ENCODE assay signal across 9 cellular contexts in the genomic region with DNA sequence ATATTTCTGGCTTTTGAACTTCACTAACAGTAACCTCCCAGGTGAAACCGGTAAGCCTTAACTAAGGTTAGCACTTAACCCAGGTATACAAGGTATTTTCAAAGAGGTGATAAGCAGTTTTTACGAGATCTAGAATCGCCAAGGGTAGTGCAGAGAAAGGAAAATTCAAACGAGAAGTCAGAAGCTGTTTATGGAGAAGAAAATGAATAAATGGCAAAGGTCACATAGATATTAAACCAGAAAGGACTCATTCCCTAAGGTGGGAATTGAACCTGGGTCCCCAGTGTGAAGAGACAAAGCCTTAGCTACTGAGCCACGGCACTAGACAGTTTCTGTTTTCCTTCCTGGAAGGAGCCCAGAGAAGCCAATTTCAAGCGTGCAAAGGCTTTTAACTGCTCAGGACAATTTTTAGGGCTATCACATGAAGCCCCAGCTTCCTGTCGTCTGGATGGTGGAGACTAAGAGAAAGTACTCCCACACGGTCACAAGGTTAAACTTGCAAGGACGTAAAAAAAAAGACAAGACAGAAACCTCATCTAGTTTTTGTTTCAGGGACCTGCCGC. TPM values are rescaled to one million over a fixed set of nuclear protein-coding genes. Genes with fewer than 3 reads are reported as not detected.
DNase-seq lines count a peak whose midpoint lies in the region; ATAC-seq lines count a peak whose summit lies in the region.
"Had no signal": no experiment of that assay in that cellular context is flagged by ENCODE, and none has a peak within 500 bp of the region (broad histone marks: within the 10 kb centered on the region; RNA-seq: fewer than 3 reads in every experiment).

No MANE protein-coding gene starts in this region.

- H3K27ac Mint-ChIP-seq in activated T-helper 1 cell treated with anti-CD3 and anti-CD28 coated beads, Interleukin-12 subunit alpha, Interleukin-12 subunit beta, Interleukin-2, Interleukin-4 antibody, amounts not matched to agents 30 ng/mL and 10 ng/mL and 1 ng/mL, durations not matched to agents 14 hours and 24 hours and 36 hours = peak overlapping the region; percentile 81

- peak overlapping the region; percentile 59 for H3K4me3 Mint-ChIP-seq in activated T-helper 1 cell treated with anti-CD3 and anti-CD28 coated beads, Interleukin-12 subunit alpha, Interleukin-12 subunit beta, Interleukin-2, Interleukin-4 antibody, amounts not matched to agents 30 ng/mL and 10 ng/mL and 1 ng/mL, durations not matched to agents 14 hours and 24 hours and 36 hours

- intact Hi-C loops in activated T-helper 1 cell treated with anti-CD3 and anti-CD28 coated beads, Interleukin-12 subunit alpha, Interleukin-12 subunit beta, Interleukin-2, Interleukin-4 antibody, amounts not matched to agents 30 ng/mL and 10 ng/mL and 1 ng/mL, durations not matched to agents 14 hours and 24 hours and 36 hours (cut with micrococcal nuclease) = no loop called here

- peak; percentile 25 to 51 for DNase-seq in stimulated activated CD4-positive, alpha-beta T cell treated with anti-CD3 and anti-CD28 coated beads, Interleukin-12 subunit alpha, Interleukin-12 subunit beta, amount 100 ng/mL, for 24 hours (ENCODE audit: low read depth in 2 of 2)
- no peak for DNase-seq in stimulated activated CD4-positive, alpha-beta T cell treated with anti-CD3 and anti-CD28 coated beads, Interleukin-4, amount 100 ng/mL, for 1 hour
- peak; percentile 49 for DNase-seq in activated T-helper 1 cell treated with anti-CD3 and anti-CD28 coated beads, Interleukin-12 subunit alpha, Interleukin-12 subunit beta, Interleukin-2, Interleukin-4 antibody, amounts not matched to agents 30 ng/mL and 10 ng/mL and 1 ng/mL, durations not matched to agents 14 hours and 24 hours and 36 hours (ENCODE audit: low spot score)
- DNase-seq in medulla oblongata (ENCODE audit: extremely low spot score) (peak; percentile 80), HPDE6-E6E7 (ENCODE audit: extremely low spot score) (no peak), mesenteric fat pad (ENCODE audit: low spot score) (no peak), GOT3 (lab: John Stamatoyannopoulos, UW) (no peak)
- DNase-seq: Karpas-422 had no signal

- peaks cover 58% of the 10 kb centered on the region for H3K4me1 Mint-ChIP-seq in activated T-helper 1 cell treated with anti-CD3 and anti-CD28 coated beads, Interleukin-12 subunit alpha, Interleukin-12 subunit beta, Interleukin-2, Interleukin-4 antibody, amounts not matched to agents 30 ng/mL and 10 ng/mL and 1 ng/mL, durations not matched to agents 14 hours and 24 hours and 36 hours (ENCODE audit: low read depth)

- H3K27me3 Mint-ChIP-seq in activated T-helper 1 cell treated with anti-CD3 and anti-CD28 coated beads, Interleukin-12 subunit alpha, Interleukin-12 subunit beta, Interleukin-2, Interleukin-4 antibody, amounts not matched to agents 30 ng/mL and 10 ng/mL and 1 ng/mL, durations not matched to agents 14 hours and 24 hours and 36 hours (ENCODE audit: insufficient read depth) = no peaks in the 10 kb centered on the region

- ATAC-seq in HG03520 (IDR thresholded peaks at IDR 0.05; ENCODE audit: unreplicated experiment) = no peak

- H3K9me3 Mint-ChIP-seq in activated T-helper 1 cell treated with anti-CD3 and anti-CD28 coated beads, Interleukin-12 subunit alpha, Interleukin-12 subunit beta, Interleukin-2, Interleukin-4 antibody, amounts not matched to agents 30 ng/mL and 10 ng/mL and 1 ng/mL, durations not matched to agents 14 hours and 24 hours and 36 hours = peaks cover 4% of the 10 kb centered on the region

- H3K36me3 Mint-ChIP-seq in activated T-helper 1 cell treated with anti-CD3 and anti-CD28 coated beads, Interleukin-12 subunit alpha, Interleukin-12 subunit beta, Interleukin-2, Interleukin-4 antibody, amounts not matched to agents 30 ng/mL and 10 ng/mL and 1 ng/mL, durations not matched to agents 14 hours and 24 hours and 36 hours (ENCODE audit: low read depth) = peaks cover 13% of the 10 kb centered on the region

RNA-seq across cellular contexts. Expression of a gene that starts 5.7 kb away (rescaled TPM):
- 4.8 and 4.9 TPM in 2 replicates for total RNA-seq in activated T-helper 1 cell treated with anti-CD3 and anti-CD28 coated beads, Interleukin-12 subunit alpha, Interleukin-12 subunit beta, Interleukin-2, Interleukin-4 antibody, amounts not matched to agents 30 ng/mL and 10 ng/mL and 1 ng/mL, durations not matched to agents 14 hours and 24 hours and 36 hours
- 1.3 TPM for total RNA-seq in mesenteric fat pad

RNA-seq across cellular contexts. Expression of a gene that starts 18.6 kb away (rescaled TPM):
- total RNA-seq in activated T-helper 1 cell treated with anti-CD3 and anti-CD28 coated beads, Interleukin-12 subunit alpha, Interleukin-12 subunit beta, Interleukin-2, Interleukin-4 antibody, amounts not matched to agents 30 ng/mL and 10 ng/mL and 1 ng/mL, durations not matched to agents 14 hours and 24 hours and 36 hours = 2.3 TPM in 2 replicates
- total RNA-seq in mesenteric fat pad = not detected

RNA-seq across cellular contexts. Expression of a gene that starts 44.0 kb away (rescaled TPM):
- total RNA-seq in activated T-helper 1 cell treated with anti-CD3 and anti-CD28 coated beads, Interleukin-12 subunit alpha, Interleukin-12 subunit beta, Interleukin-2, Interleukin-4 antibody, amounts not matched to agents 30 ng/mL and 10 ng/mL and 1 ng/mL, durations not matched to agents 14 hours and 24 hours and 36 hours = 273 and 278 TPM in 2 replicates
- 1.7 TPM for total RNA-seq in mesenteric fat pad

RNA-seq across cellular contexts. Expression of a gene that starts 50.4 kb away (rescaled TPM):
- total RNA-seq in activated T-helper 1 cell treated with anti-CD3 and anti-CD28 coated beads, Interleukin-12 subunit alpha, Interleukin-12 subunit beta, Interleukin-2, Interleukin-4 antibody, amounts not matched to agents 30 ng/mL and 10 ng/mL and 1 ng/mL, durations not matched to agents 14 hours and 24 hours and 36 hours = 592 and 614 TPM in 2 replicates
- total RNA-seq in mesenteric fat pad = 26.1 TPM

Comparison
In these comparisons a context has a peak if more than half of its experiments do, and no peak if none do; other contexts are left out.
1. DNase-seq: peak in stimulated activated CD4-positive, alpha-beta T cell treated with anti-CD3 and anti-CD28 coated beads, Interleukin-12 subunit alpha, Interleukin-12 subunit beta, amount 100 ng/mL, for 24 hours (2 of 2), activated T-helper 1 cell treated with anti-CD3 and anti-CD28 coated beads, Interleukin-12 subunit alpha, Interleukin-12 subunit beta, Interleukin-2, Interleukin-4 antibody, amounts not matched to agents 30 ng/mL and 10 ng/mL and 1 ng/mL, durations not matched to agents 14 hours and 24 hours and 36 hours (single experiment) and medulla oblongata (single experiment); none in stimulated activated CD4-positive, alpha-beta T cell treated with anti-CD3 and anti-CD28 coated beads, Interleukin-4, amount 100 ng/mL, for 1 hour (single experiment), HPDE6-E6E7 (single experiment), mesenteric fat pad (single experiment) and GOT3 (single experiment).
2. RNA of a gene that starts 44.0 kb away (total RNA-seq): 273 to 278 TPM in activated T-helper 1 cell treated with anti-CD3 and anti-CD28 coated beads, Interleukin-12 subunit alpha, Interleukin-12 subunit beta, Interleukin-2, Interleukin-4 antibody, amounts not matched to agents 30 ng/mL and 10 ng/mL and 1 ng/mL, durations not matched to agents 14 hours and 24 hours and 36 hours; 1.7 TPM in mesenteric fat pad (single experiment); every median in the first group is over 100 times any median in the second.